1 cellular context compared by ENCODE assay signal in genomic region chr2:201233192-201234166, GRCh38.
TF ChIP-seq lines count a peak whose summit lies in the region.

No MANE protein-coding gene starts in this region.

TF ChIP-seq in HepG2, 621 proteins besides CTCF, POLR2A, EP300 and RAD21 (continued from another document and continues in another):
- TF ChIP-seq ARNT2 (CRISPR knock-in tag; IDR thresholded peaks at IDR 0.05; ENCODE audit: low read depth) (peak; percentile 86), EZH2 (conservative IDR thresholded peaks at IDR 0.05; ENCODE audit: low read depth, low read length) (no peak), ZNF770 (CRISPR knock-in tag; IDR thresholded peaks at IDR 0.05) (0 out of 2 replicates have a peak, but pooled peaks have one; percentile 32), ZNF576 (CRISPR knock-in tag; IDR thresholded peaks at IDR 0.05) (no peak), ZNF503 (CRISPR knock-in tag; IDR thresholded peaks at IDR 0.05) (no peak), JDP2 (CRISPR knock-in tag; IDR thresholded peaks at IDR 0.05; ENCODE audit: borderline replicate concordance) (no peak), ZNF441 (CRISPR knock-in tag; IDR thresholded peaks at IDR 0.05; ENCODE audit: borderline replicate concordance) (peak; percentile 55; the same call in 1 of the 2 replicates), STAG1 (CRISPR knock-in tag; IDR thresholded peaks at IDR 0.05) (no peak), ZNF558 (CRISPR knock-in tag; IDR thresholded peaks at IDR 0.05; ENCODE audit: borderline replicate concordance) (no peak), ZHX1 (CRISPR knock-in tag; IDR thresholded peaks at IDR 0.05; ENCODE audit: low read depth) (no peak), ZNF34 (CRISPR knock-in tag; IDR thresholded peaks at IDR 0.05; ENCODE audit: borderline replicate concordance) (no peak), GMEB2 (CRISPR knock-in tag; IDR thresholded peaks at IDR 0.05; ENCODE audit: low read depth) (no peak), PRDM10 (CRISPR knock-in tag; IDR thresholded peaks at IDR 0.05; ENCODE audit: low read depth) (no peak), ZBTB10 (CRISPR knock-in tag; IDR thresholded peaks at IDR 0.05; ENCODE audit: borderline replicate concordance) (no peak), TCF7L2 (IDR thresholded peaks at IDR 0.05; ENCODE audit: low read depth, low read length) (no peak), ZNF614 (CRISPR knock-in tag; IDR thresholded peaks at IDR 0.05; ENCODE audit: borderline replicate concordance) (peak; percentile 65; the same call in 1 of the 2 replicates), ZNF124 (CRISPR knock-in tag; IDR thresholded peaks at IDR 0.05) (peak; percentile 53; the same call in 1 of the 2 replicates), GZF1 (CRISPR knock-in tag; IDR thresholded peaks at IDR 0.05) (no peak), SRF (IDR thresholded peaks at IDR 0.05; ENCODE audit: low read depth, low read length) (no peak), CCAR2 (optimal IDR thresholded peaks at IDR 0.05; ENCODE audit: low read depth, low read length) (no peak), SALL2 (CRISPR knock-in tag; IDR thresholded peaks at IDR 0.05) (no peak), HES4 (CRISPR knock-in tag; IDR thresholded peaks at IDR 0.05; ENCODE audit: borderline replicate concordance) (no peak), ZNF883 (CRISPR knock-in tag; IDR thresholded peaks at IDR 0.05; ENCODE audit: not compliant biosample characterization) (no peak), LBX2 (CRISPR knock-in tag; IDR thresholded peaks at IDR 0.05; ENCODE audit: borderline replicate concordance) (no peak), ZFP36L1 (CRISPR knock-in tag; IDR thresholded peaks at IDR 0.05) (no peak), ZBTB42 (CRISPR knock-in tag; IDR thresholded peaks at IDR 0.05) (0 out of 2 replicates have a peak, but pooled peaks have one; percentile 9), ZNF790 (CRISPR knock-in tag; IDR thresholded peaks at IDR 0.05; ENCODE audit: borderline replicate concordance) (no peak), SKI (IDR thresholded peaks at IDR 0.05; ENCODE audit: partially characterized antibody) (peak; percentile 28), ZNF574 (CRISPR knock-in tag; IDR thresholded peaks at IDR 0.05) (peak; percentile 48), ZNF724P (CRISPR knock-in tag; IDR thresholded peaks at IDR 0.05; ENCODE audit: borderline replicate concordance) (peak; percentile 56; the same call in 1 of the 2 replicates), BCL3 (CRISPR knock-in tag; IDR thresholded peaks at IDR 0.05) (no peak), ZNF546 (CRISPR knock-in tag; conservative IDR thresholded peaks at IDR 0.05) (0 out of 2 replicates have a peak, but pooled peaks have one; percentile 43), TBX2 (CRISPR knock-in tag; IDR thresholded peaks at IDR 0.05; ENCODE audit: borderline replicate concordance) (no peak; the same call in 1 of the 2 replicates), HMGXB4 (CRISPR knock-in tag; IDR thresholded peaks at IDR 0.05; ENCODE audit: borderline replicate concordance in 1 of 2, low read depth in 1 of 2) (peak in 1 of 2 experiments; percentile 56; a peak in 3 of 4 replicates), NFIB (CRISPR knock-in tag; IDR thresholded peaks at IDR 0.05; ENCODE audit: borderline replicate concordance) (no peak)
